ENCODE assay signal across 27 cellular contexts in genomic region chr6:15073883-15074465, GRCh38.
A peak's percentile ranks its signal among the peaks of the same experiment; 100 is the strongest.
DNase-seq lines count a peak whose midpoint lies in the region; ATAC-seq and TF ChIP-seq lines count a peak whose summit lies in the region.
"Had no signal": no experiment of that assay in that cellular context is flagged by ENCODE, and none has a peak within 500 bp of the region (broad histone marks: within the 10 kb centered on the region; RNA-seq: fewer than 3 reads in every experiment).

No MANE protein-coding gene starts in this region.

- H3K9me3 Mint-ChIP-seq in activated naive CD8-positive, alpha-beta T cell treated with anti-CD3 and anti-CD28 coated beads, Interleukin-2, amount 50 U/mL, for 24 hours: no peaks in the 10 kb centered on the region
- H3K9me3 Mint-ChIP-seq: activated B cell treated with CpG ODN at 0.5 μM for 24 hours; activated T-cell treated with anti-CD3 and anti-CD28 coated beads, Interleukin-2, amount 50 U/mL, for 24 hours; stimulated activated naive CD8-positive, alpha-beta T cell treated with anti-CD3 and anti-CD28 coated beads, Interleukin-15, Interleukin-2, amounts not matched to agents 100 ng/mL and 50 ng/mL, for 24 hours had no signal

- H3K4me3 Mint-ChIP-seq in activated naive CD8-positive, alpha-beta T cell treated with anti-CD3 and anti-CD28 coated beads, Interleukin-2, amount 50 U/mL, for 24 hours: no peak overlapping the region
- H3K4me3 Mint-ChIP-seq: activated B cell treated with CpG ODN at 0.5 μM for 24 hours; activated T-cell treated with anti-CD3 and anti-CD28 coated beads, Interleukin-2, amount 50 U/mL, for 24 hours; nephron; stimulated activated naive CD8-positive, alpha-beta T cell treated with anti-CD3 and anti-CD28 coated beads, Interleukin-15, Interleukin-2, amounts not matched to agents 100 ng/mL and 50 ng/mL, for 24 hours had no signal

- DNase-seq in DND-41: no peak
- no peak for DNase-seq in SK-N-MC (ENCODE audit: low read depth, low spot score)
- DNase-seq in foreskin keratinocyte: no peak
- DNase-seq in pons (ENCODE audit: low spot score): peak; percentile 32
- no peak for DNase-seq in MM.1S
- DNase-seq in activated naive CD8-positive, alpha-beta T cell treated with anti-CD3 and anti-CD28 coated beads, Interleukin-2, amount 50 U/mL, for 24 hours: no peak
- no peak for DNase-seq in activated CD4-positive, alpha-beta T cell treated with anti-CD3 and anti-CD28 coated beads, Interleukin-2, amount 50 U/mL, for 48 hours
- DNase-seq in Right ventricle myocardium superior: no peak
- DNase-seq: ACHN; activated B cell treated with CpG ODN at 0.5 μM for 24 hours; activated CD4-positive, alpha-beta T cell treated with anti-CD3 and anti-CD28 coated beads, Interleukin-2, amount 50 U/mL, for 1 hour; activated gamma-delta T cell treated with Interleukin-2 at 50 U/mL for 16 hours; activated T-cell treated with anti-CD3 and anti-CD28 coated beads, Interleukin-2, amount 50 U/mL, for 24 hours; gastrocnemius medialis; left cardiac atrium; NCI-H446 treated with DMSO at 0.1 percent for 48 hours; NCI-H82; ovary; right cardiac atrium; stimulated activated CD4-positive, alpha-beta T cell treated with anti-CD3 and anti-CD28 coated beads, Interleukin-1b, Interleukin-23, amount 100 ng/mL, for 48 hours; T-helper 1 cell had no signal

- H3K27me3 ChIP-seq in DND-41 (ENCODE audit: insufficient read depth, low read length, poor library complexity) (no peaks in the 10 kb centered on the region), foreskin keratinocyte (no peaks in the 10 kb centered on the region), MM.1S (replicated peaks; ENCODE audit: insufficient read depth, low read length) (no peaks in the 10 kb centered on the region)
- H3K27me3 ChIP-seq: gastrocnemius medialis, ovary, vagina had no signal

- H3K4me1 ChIP-seq in DND-41 (ENCODE audit: insufficient read depth, low read length) (no peaks in the 10 kb centered on the region), foreskin keratinocyte (no peaks in the 10 kb centered on the region), MM.1S (ENCODE audit: low read length) (no peaks in the 10 kb centered on the region)
- H3K4me1 ChIP-seq: gastrocnemius medialis, vagina had no signal

- H3K27ac ChIP-seq in DND-41 (ENCODE audit: low read length) (no peak overlapping the region), SK-N-MC (0 out of 2 replicates have a peak overlapping the region, but pooled peaks have one; percentile 10), foreskin keratinocyte (peak overlapping the region; percentile 46), MM.1S (ENCODE audit: low read length) (no peak overlapping the region)
- H3K27ac ChIP-seq: gastrocnemius medialis, ovary, thoracic aorta, vagina had no signal

- no peaks in the 10 kb centered on the region for H3K79me2 ChIP-seq in DND-41 (ENCODE audit: insufficient read depth, low read length)
- H3K79me2 ChIP-seq in MM.1S (ENCODE audit: low read length): no peaks in the 10 kb centered on the region

- H2AFZ ChIP-seq in DND-41 (ENCODE audit: low read depth, low read length) (peak overlapping the region; percentile 9; the same call in 1 of the 2 replicates), MM.1S (ENCODE audit: low read length) (no peak overlapping the region)

- TF ChIP-seq CTCF in DND-41 (IDR thresholded peaks at IDR 0.05; ENCODE audit: borderline replicate concordance, extremely low read depth, low read length, poor library complexity, severe bottlenecking): no peak
- no peak for TF ChIP-seq CTCF in foreskin keratinocyte (conservative IDR thresholded peaks at IDR 0.05)
- no peak for TF ChIP-seq CTCF in MM.1S (IDR thresholded peaks at IDR 0.05; ENCODE audit: low read length)

- no peak overlapping the region for H3K4me3 ChIP-seq in DND-41 (ENCODE audit: low read depth in 1 of 2, low read length in 2 of 2)
- H3K4me3 ChIP-seq in SK-N-MC: no peak overlapping the region
- no peak overlapping the region for H3K4me3 ChIP-seq in MM.1S (ENCODE audit: low read length)
- H3K4me3 ChIP-seq: gastrocnemius medialis, lung, ovary, thoracic aorta, vagina had no signal

- H4K20me1 ChIP-seq in DND-41 (ENCODE audit: insufficient read depth, low read length) (no peaks in the 10 kb centered on the region), MM.1S (ENCODE audit: insufficient read depth, low read length) (no peaks in the 10 kb centered on the region)

- ATAC-seq in DND-41 (ENCODE audit: insufficient read depth, low read depth) (no peak), foreskin keratinocyte (no peak), Right ventricle myocardium superior (ENCODE audit: poor library complexity) (no peak)
- ATAC-seq in activated naive CD8-positive, alpha-beta T cell treated with anti-CD3 and anti-CD28 coated beads, Interleukin-2, amount 50 U/mL, for 24 hours: no peak
- ATAC-seq: HCT116, left cardiac atrium, right cardiac atrium had no signal

- H3K9me2 ChIP-seq in MM.1S (replicated peaks; ENCODE audit: insufficient read depth, low read length): no peaks in the 10 kb centered on the region

- no peaks in the 10 kb centered on the region for H3K27me3 Mint-ChIP-seq in activated naive CD8-positive, alpha-beta T cell treated with anti-CD3 and anti-CD28 coated beads, Interleukin-2, amount 50 U/mL, for 24 hours
- H3K27me3 Mint-ChIP-seq: activated T-cell treated with anti-CD3 and anti-CD28 coated beads, Interleukin-2, amount 50 U/mL, for 24 hours; stimulated activated naive CD8-positive, alpha-beta T cell treated with anti-CD3 and anti-CD28 coated beads, Interleukin-15, Interleukin-2, amounts not matched to agents 100 ng/mL and 50 ng/mL, for 24 hours had no signal

- no peaks in the 10 kb centered on the region for H3K36me3 ChIP-seq in DND-41 (ENCODE audit: insufficient read depth, low read length)
- no peaks in the 10 kb centered on the region for H3K36me3 ChIP-seq in SK-N-MC (ENCODE audit: insufficient read depth, low read length)
- no peaks in the 10 kb centered on the region for H3K36me3 ChIP-seq in MM.1S (replicated peaks; ENCODE audit: insufficient read depth, low read length)
- H3K36me3 ChIP-seq: gastrocnemius medialis, ovary, thoracic aorta, vagina had no signal

- H3K4me2 ChIP-seq in DND-41 (ENCODE audit: insufficient read depth, low read length): no peak overlapping the region
- no peak overlapping the region for H3K4me2 ChIP-seq in MM.1S (ENCODE audit: low read depth, low read length)

- peaks cover 3% of the 10 kb centered on the region for H3K4me1 Mint-ChIP-seq in activated naive CD8-positive, alpha-beta T cell treated with anti-CD3 and anti-CD28 coated beads, Interleukin-2, amount 50 U/mL, for 24 hours
- H3K4me1 Mint-ChIP-seq: activated B cell treated with CpG ODN at 0.5 μM for 24 hours, nephron had no signal

- no peaks in the 10 kb centered on the region for H3K36me3 Mint-ChIP-seq in activated naive CD8-positive, alpha-beta T cell treated with anti-CD3 and anti-CD28 coated beads, Interleukin-2, amount 50 U/mL, for 24 hours (ENCODE audit: low read depth)

- H3K27ac Mint-ChIP-seq in activated naive CD8-positive, alpha-beta T cell treated with anti-CD3 and anti-CD28 coated beads, Interleukin-2, amount 50 U/mL, for 24 hours: no peak overlapping the region
- H3K27ac Mint-ChIP-seq: activated B cell treated with CpG ODN at 0.5 μM for 24 hours; activated T-cell treated with anti-CD3 and anti-CD28 coated beads, Interleukin-2, amount 50 U/mL, for 24 hours; stimulated activated naive CD8-positive, alpha-beta T cell treated with anti-CD3 and anti-CD28 coated beads, Interleukin-15, Interleukin-2, amounts not matched to agents 100 ng/mL and 50 ng/mL, for 24 hours had no signal

- intact Hi-C loops in Right ventricle myocardium superior (cut with DNase I): no loop called here

- no peaks in the 10 kb centered on the region for H3F3A ChIP-seq in MM.1S (ENCODE audit: insufficient read depth, low read length)

- H3K9ac ChIP-seq in DND-41 (ENCODE audit: low read depth, low read length) (no peak overlapping the region), SK-N-MC (ENCODE audit: insufficient read length) (no peak overlapping the region), MM.1S (ENCODE audit: low read length) (no peak overlapping the region)

- H3K9me3 ChIP-seq in DND-41 (ENCODE audit: insufficient read depth, low read length, severe bottlenecking): no peaks in the 10 kb centered on the region
- H3K9me3 ChIP-seq in SK-N-MC (ENCODE audit: low read depth, low read length): no peaks in the 10 kb centered on the region
- H3K9me3 ChIP-seq in MM.1S (replicated peaks; ENCODE audit: insufficient read depth, low read length): no peaks in the 10 kb centered on the region
- H3K9me3 ChIP-seq: gastrocnemius medialis, ovary, thoracic aorta, vagina had no signal

Comparison
In these comparisons a context has a peak if more than half of its experiments do, and no peak if none do; other contexts are left out.
1. H3K27ac ChIP-seq: peak in SK-N-MC (single experiment) and foreskin keratinocyte (single experiment); none in DND-41 (single experiment) and MM.1S (single experiment).